ENCODE assay signal across 1 cellular context in the genomic region with DNA sequence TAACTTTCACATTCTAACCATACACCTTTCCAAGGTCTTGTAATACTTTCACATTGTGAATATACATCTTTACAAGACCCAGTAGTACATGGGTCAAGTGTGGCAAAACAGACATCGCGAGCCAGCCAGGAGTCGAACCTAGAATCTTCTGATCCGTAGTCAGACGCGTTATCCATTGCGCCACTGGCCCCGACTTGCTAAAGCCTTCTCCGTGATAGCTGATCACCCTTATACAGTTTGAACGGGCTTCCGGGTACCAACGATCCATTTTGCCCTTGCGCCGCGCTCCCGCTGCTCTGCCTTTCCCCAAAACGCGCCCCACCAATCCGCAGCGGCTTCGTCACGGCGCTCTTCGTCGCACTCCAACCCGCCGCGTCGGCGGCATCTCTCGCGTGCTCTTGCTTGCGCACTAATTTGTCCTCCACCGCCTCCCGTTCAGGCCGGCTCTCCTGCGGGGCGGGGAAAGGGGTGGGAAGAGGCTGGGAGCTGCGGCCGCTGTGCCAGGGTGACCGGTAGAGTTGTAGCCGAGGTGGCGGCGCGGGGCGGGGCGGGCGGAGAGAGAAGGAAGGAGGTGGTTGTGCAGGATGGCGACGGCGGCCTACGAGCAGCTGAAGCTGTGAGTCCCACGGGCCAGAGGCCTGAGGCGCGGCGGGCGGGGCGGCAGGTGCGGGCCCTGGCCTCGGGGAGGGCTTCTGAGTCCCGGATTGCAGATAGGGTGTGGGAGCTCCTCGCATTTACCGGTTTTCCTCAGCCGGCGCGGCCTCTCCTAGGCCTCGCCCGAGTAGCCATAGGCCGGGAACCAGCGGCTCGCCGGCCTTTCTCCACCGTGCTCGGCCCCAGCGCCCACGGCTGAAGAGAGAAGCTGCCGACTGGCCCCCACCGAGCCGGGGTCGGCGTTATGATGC.
TF ChIP-seq lines count a peak whose summit lies in the region.

Gene SACM1L, plus strand, starts transcription at position 515 of the 905 bp plus-strand sequence. Its CDS starts 70 bp downstream, at position 585.

TF ChIP-seq in K562, 482 proteins besides CTCF, POLR2A, EP300 and RAD21 (continued from another document and continues in another):
- TF ChIP-seq MAFG (tag; conservative IDR thresholded peaks at IDR 0.05) = no peak
- TF ChIP-seq TAF9B (IDR thresholded peaks at IDR 0.05; ENCODE audit: partially characterized antibody) = peak; percentile 32
- TF ChIP-seq SP1 (CRISPR knock-in tag; IDR thresholded peaks at IDR 0.05) = peak; percentile 97
- no peak for TF ChIP-seq ZC3H11A (IDR thresholded peaks at IDR 0.05; ENCODE audit: low read depth, low read length)
- TF ChIP-seq MIER1 (IDR thresholded peaks at IDR 0.05; ENCODE audit: low read depth) = no peak
- TF ChIP-seq HMGN3 (IDR thresholded peaks at IDR 0.05; ENCODE audit: borderline replicate concordance, extremely low read depth, insufficient read length, low read depth, low read length) = peak; percentile 94
- no peak for TF ChIP-seq SMAD2 (IDR thresholded peaks at IDR 0.05; ENCODE audit: low read depth, low read length)
- TF ChIP-seq C11orf30 (IDR thresholded peaks at IDR 0.05; ENCODE audit: low read depth) = peak; percentile 75
- TF ChIP-seq DLX4 (CRISPR knock-in tag; IDR thresholded peaks at IDR 0.05) = no peak
- no peak for TF ChIP-seq NFE2 (IDR thresholded peaks at IDR 0.05; ENCODE audit: low read depth)
- TF ChIP-seq BRD9 (IDR thresholded peaks at IDR 0.05; ENCODE audit: low read depth, partially characterized antibody) = peak; percentile 100
- TF ChIP-seq RREB1 (CRISPR knock-in tag; IDR thresholded peaks at IDR 0.05) = peak; percentile 96
- no peak for TF ChIP-seq ZNF77 (CRISPR knock-in tag; IDR thresholded peaks at IDR 0.05)
- peak; percentile 72 for TF ChIP-seq HCFC1 (IDR thresholded peaks at IDR 0.05; ENCODE audit: low read depth, low read length)
- no peak for TF ChIP-seq STAT5B (CRISPR knock-in tag; IDR thresholded peaks at IDR 0.05)
- peak; percentile 40 for TF ChIP-seq FOS (IDR thresholded peaks at IDR 0.05; ENCODE audit: extremely low read depth, insufficient read length)
- no peak for TF ChIP-seq TAF15 (IDR thresholded peaks at IDR 0.05; ENCODE audit: low read depth, low read length)
- no peak for TF ChIP-seq BMI1 (IDR thresholded peaks at IDR 0.05; ENCODE audit: low read length)
- TF ChIP-seq MED1 (CRISPR knock-in tag; IDR thresholded peaks at IDR 0.05; ENCODE audit: borderline replicate concordance) = no peak
- TF ChIP-seq SNIP1 (IDR thresholded peaks at IDR 0.05; ENCODE audit: low read depth) = no peak
- 0 out of 2 replicates have a peak, but pooled peaks have one; percentile 15 for TF ChIP-seq SREBF2 (CRISPR knock-in tag; IDR thresholded peaks at IDR 0.05)
- no peak for TF ChIP-seq ZNF224 (CRISPR knock-in tag; IDR thresholded peaks at IDR 0.05)
- peak; percentile 92 to 97 for TF ChIP-seq MAZ (CRISPR knock-in tag; conservative IDR thresholded peaks at IDR 0.05 in 1 of 2, IDR thresholded peaks at IDR 0.05 in 1 of 2)
- no peak for TF ChIP-seq HINFP (tag; conservative IDR thresholded peaks at IDR 0.05; ENCODE audit: low read depth)
- TF ChIP-seq, protein P1, sequence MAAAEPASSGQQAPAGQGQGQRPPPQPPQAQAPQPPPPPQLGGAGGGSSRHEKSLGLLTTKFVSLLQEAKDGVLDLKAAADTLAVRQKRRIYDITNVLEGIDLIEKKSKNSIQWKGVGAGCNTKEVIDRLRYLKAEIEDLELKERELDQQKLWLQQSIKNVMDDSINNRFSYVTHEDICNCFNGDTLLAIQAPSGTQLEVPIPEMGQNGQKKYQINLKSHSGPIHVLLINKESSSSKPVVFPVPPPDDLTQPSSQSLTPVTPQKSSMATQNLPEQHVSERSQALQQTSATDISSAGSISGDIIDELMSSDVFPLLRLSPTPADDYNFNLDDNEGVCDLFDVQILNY (CRISPR knock-in tag; IDR thresholded peaks at IDR 0.05) = peak; percentile 68; the same call in 1 of the 2 replicates
- peak; percentile 23 for TF ChIP-seq SMAD1 (IDR thresholded peaks at IDR 0.05; ENCODE audit: low read depth, low read length, partially characterized antibody)
- TF ChIP-seq MXI1 (IDR thresholded peaks at IDR 0.05; ENCODE audit: low read depth, low read length) = no peak
- peak; percentile 83 for TF ChIP-seq ZBTB12 (CRISPR knock-in tag; IDR thresholded peaks at IDR 0.05)
- TF ChIP-seq NCOA4 (IDR thresholded peaks at IDR 0.05; ENCODE audit: partially characterized antibody) = no peak
- TF ChIP-seq, protein P2, sequence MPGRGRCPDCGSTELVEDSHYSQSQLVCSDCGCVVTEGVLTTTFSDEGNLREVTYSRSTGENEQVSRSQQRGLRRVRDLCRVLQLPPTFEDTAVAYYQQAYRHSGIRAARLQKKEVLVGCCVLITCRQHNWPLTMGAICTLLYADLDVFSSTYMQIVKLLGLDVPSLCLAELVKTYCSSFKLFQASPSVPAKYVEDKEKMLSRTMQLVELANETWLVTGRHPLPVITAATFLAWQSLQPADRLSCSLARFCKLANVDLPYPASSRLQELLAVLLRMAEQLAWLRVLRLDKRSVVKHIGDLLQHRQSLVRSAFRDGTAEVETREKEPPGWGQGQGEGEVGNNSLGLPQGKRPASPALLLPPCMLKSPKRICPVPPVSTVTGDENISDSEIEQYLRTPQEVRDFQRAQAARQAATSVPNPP (IDR thresholded peaks at IDR 0.05; ENCODE audit: borderline replicate concordance, insufficient read depth, insufficient read length) = no peak
- TF ChIP-seq SRSF1 (IDR thresholded peaks at IDR 0.05; ENCODE audit: low read depth, low read length) = no peak
- peak; percentile 83 for TF ChIP-seq HNRNPL (IDR thresholded peaks at IDR 0.05; ENCODE audit: low read depth, low read length)
- TF ChIP-seq, protein P3, sequence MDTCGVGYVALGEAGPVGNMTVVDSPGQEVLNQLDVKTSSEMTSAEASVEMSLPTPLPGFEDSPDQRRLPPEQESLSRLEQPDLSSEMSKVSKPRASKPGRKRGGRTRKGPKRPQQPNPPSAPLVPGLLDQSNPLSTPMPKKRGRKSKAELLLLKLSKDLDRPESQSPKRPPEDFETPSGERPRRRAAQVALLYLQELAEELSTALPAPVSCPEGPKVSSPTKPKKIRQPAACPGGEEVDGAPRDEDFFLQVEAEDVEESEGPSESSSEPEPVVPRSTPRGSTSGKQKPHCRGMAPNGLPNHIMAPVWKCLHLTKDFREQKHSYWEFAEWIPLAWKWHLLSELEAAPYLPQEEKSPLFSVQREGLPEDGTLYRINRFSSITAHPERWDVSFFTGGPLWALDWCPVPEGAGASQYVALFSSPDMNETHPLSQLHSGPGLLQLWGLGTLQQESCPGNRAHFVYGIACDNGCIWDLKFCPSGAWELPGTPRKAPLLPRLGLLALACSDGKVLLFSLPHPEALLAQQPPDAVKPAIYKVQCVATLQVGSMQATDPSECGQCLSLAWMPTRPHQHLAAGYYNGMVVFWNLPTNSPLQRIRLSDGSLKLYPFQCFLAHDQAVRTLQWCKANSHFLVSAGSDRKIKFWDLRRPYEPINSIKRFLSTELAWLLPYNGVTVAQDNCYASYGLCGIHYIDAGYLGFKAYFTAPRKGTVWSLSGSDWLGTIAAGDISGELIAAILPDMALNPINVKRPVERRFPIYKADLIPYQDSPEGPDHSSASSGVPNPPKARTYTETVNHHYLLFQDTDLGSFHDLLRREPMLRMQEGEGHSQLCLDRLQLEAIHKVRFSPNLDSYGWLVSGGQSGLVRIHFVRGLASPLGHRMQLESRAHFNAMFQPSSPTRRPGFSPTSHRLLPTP (IDR thresholded peaks at IDR 0.05; ENCODE audit: borderline replicate concordance, extremely low read depth, insufficient read length) = peak; percentile 93
- no peak for TF ChIP-seq ETS2 (tag; IDR thresholded peaks at IDR 0.05; ENCODE audit: borderline replicate concordance, poor library complexity, severe bottlenecking)
- TF ChIP-seq CHD2 (IDR thresholded peaks at IDR 0.05; ENCODE audit: low read depth, low read length) = peak; percentile 86; the same call in 1 of the 2 replicates
- TF ChIP-seq, protein P4, sequence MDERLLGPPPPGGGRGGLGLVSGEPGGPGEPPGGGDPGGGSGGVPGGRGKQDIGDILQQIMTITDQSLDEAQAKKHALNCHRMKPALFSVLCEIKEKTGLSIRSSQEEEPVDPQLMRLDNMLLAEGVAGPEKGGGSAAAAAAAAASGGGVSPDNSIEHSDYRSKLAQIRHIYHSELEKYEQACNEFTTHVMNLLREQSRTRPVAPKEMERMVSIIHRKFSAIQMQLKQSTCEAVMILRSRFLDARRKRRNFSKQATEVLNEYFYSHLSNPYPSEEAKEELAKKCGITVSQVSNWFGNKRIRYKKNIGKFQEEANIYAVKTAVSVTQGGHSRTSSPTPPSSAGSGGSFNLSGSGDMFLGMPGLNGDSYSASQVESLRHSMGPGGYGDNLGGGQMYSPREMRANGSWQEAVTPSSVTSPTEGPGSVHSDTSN (CRISPR knock-in tag; IDR thresholded peaks at IDR 0.05; ENCODE audit: low read depth) = no peak
- TF ChIP-seq, protein P4 (tag; conservative IDR thresholded peaks at IDR 0.05; ENCODE audit: low read depth) = no peak
- TF ChIP-seq TCFL5 (CRISPR knock-in tag; conservative IDR thresholded peaks at IDR 0.05) = no peak
- peak; percentile 64 for TF ChIP-seq GABPA (tag; conservative IDR thresholded peaks at IDR 0.05; ENCODE audit: low read depth)
